1 cellular context compared by ENCODE assay signal in the genomic region with DNA sequence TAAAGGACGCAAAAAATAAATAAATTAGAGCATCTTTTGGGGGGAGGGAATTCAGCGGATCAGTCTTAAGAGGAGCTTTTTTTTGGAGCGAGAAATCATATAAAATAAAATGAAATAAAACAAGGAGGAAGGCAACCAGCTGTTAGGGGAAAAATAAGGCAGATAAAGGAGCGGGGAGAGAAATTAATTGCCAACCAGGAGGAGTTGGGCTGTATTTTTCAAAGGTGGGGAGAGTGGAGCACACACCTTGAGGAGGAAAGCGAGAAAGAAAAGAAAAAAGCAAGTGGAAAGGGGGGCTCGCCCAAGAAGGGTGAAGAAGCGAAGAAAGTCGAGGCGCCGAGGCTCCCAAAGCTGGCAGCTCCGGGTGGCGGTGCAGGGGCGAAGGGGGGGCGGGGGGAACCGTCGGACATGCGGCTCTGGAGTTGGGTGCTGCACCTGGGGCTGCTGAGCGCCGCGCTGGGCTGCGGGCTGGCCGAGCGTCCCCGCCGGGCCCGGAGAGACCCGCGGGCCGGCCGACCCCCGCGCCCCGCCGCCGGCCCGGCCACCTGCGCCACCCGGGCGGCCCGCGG.
TF ChIP-seq lines count a peak whose summit lies in the region.

A gene with protein sequence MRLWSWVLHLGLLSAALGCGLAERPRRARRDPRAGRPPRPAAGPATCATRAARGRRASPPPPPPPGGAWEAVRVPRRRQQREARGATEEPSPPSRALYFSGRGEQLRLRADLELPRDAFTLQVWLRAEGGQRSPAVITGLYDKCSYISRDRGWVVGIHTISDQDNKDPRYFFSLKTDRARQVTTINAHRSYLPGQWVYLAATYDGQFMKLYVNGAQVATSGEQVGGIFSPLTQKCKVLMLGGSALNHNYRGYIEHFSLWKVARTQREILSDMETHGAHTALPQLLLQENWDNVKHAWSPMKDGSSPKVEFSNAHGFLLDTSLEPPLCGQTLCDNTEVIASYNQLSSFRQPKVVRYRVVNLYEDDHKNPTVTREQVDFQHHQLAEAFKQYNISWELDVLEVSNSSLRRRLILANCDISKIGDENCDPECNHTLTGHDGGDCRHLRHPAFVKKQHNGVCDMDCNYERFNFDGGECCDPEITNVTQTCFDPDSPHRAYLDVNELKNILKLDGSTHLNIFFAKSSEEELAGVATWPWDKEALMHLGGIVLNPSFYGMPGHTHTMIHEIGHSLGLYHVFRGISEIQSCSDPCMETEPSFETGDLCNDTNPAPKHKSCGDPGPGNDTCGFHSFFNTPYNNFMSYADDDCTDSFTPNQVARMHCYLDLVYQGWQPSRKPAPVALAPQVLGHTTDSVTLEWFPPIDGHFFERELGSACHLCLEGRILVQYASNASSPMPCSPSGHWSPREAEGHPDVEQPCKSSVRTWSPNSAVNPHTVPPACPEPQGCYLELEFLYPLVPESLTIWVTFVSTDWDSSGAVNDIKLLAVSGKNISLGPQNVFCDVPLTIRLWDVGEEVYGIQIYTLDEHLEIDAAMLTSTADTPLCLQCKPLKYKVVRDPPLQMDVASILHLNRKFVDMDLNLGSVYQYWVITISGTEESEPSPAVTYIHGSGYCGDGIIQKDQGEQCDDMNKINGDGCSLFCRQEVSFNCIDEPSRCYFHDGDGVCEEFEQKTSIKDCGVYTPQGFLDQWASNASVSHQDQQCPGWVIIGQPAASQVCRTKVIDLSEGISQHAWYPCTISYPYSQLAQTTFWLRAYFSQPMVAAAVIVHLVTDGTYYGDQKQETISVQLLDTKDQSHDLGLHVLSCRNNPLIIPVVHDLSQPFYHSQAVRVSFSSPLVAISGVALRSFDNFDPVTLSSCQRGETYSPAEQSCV (N-terminal part only) (plus strand): TSS at position 27 of the 569 bp plus-strand sequence. CDS start 382 bp downstream, at position 409.

TF ChIP-seq in HepG2, 621 proteins besides CTCF, POLR2A, EP300 and RAD21 (continued from another document):
- TF ChIP-seq, protein P1, sequence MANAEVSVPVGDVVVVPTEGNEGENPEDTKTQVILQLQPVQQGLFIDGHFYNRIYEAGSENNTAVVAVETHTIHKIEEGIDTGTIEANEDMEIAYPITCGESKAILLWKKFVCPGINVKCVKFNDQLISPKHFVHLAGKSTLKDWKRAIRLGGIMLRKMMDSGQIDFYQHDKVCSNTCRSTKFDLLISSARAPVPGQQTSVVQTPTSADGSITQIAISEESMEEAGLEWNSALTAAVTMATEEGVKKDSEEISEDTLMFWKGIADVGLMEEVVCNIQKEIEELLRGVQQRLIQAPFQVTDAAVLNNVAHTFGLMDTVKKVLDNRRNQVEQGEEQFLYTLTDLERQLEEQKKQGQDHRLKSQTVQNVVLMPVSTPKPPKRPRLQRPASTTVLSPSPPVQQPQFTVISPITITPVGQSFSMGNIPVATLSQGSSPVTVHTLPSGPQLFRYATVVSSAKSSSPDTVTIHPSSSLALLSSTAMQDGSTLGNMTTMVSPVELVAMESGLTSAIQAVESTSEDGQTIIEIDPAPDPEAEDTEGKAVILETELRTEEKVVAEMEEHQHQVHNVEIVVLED (CRISPR knock-in tag; IDR thresholded peaks at IDR 0.05; ENCODE audit: borderline replicate concordance) = no peak
- TF ChIP-seq, protein P2, sequence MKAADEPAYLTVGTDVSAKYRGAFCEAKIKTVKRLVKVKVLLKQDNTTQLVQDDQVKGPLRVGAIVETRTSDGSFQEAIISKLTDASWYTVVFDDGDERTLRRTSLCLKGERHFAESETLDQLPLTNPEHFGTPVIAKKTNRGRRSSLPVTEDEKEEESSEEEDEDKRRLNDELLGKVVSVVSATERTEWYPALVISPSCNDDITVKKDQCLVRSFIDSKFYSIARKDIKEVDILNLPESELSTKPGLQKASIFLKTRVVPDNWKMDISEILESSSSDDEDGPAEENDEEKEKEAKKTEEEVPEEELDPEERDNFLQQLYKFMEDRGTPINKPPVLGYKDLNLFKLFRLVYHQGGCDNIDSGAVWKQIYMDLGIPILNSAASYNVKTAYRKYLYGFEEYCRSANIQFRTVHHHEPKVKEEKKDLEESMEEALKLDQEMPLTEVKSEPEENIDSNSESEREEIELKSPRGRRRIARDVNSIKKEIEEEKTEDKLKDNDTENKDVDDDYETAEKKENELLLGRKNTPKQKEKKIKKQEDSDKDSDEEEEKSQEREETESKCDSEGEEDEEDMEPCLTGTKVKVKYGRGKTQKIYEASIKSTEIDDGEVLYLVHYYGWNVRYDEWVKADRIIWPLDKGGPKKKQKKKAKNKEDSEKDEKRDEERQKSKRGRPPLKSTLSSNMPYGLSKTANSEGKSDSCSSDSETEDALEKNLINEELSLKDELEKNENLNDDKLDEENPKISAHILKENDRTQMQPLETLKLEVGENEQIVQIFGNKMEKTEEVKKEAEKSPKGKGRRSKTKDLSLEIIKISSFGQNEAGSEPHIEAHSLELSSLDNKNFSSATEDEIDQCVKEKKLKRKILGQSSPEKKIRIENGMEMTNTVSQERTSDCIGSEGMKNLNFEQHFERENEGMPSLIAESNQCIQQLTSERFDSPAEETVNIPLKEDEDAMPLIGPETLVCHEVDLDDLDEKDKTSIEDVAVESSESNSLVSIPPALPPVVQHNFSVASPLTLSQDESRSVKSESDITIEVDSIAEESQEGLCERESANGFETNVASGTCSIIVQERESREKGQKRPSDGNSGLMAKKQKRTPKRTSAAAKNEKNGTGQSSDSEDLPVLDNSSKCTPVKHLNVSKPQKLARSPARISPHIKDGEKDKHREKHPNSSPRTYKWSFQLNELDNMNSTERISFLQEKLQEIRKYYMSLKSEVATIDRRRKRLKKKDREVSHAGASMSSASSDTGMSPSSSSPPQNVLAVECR (CRISPR knock-in tag; IDR thresholded peaks at IDR 0.05; ENCODE audit: borderline replicate concordance) = no peak
- no peak for TF ChIP-seq ZNF839 (CRISPR knock-in tag; IDR thresholded peaks at IDR 0.05; ENCODE audit: borderline replicate concordance)
- no peak for TF ChIP-seq SCMH1 (CRISPR knock-in tag; IDR thresholded peaks at IDR 0.05; ENCODE audit: borderline replicate concordance)
- TF ChIP-seq, protein P3, sequence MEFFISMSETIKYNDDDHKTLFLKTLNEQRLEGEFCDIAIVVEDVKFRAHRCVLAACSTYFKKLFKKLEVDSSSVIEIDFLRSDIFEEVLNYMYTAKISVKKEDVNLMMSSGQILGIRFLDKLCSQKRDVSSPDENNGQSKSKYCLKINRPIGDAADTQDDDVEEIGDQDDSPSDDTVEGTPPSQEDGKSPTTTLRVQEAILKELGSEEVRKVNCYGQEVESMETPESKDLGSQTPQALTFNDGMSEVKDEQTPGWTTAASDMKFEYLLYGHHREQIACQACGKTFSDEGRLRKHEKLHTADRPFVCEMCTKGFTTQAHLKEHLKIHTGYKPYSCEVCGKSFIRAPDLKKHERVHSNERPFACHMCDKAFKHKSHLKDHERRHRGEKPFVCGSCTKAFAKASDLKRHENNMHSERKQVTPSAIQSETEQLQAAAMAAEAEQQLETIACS (CRISPR knock-in tag; IDR thresholded peaks at IDR 0.05) = no peak
- TF ChIP-seq RFX5 (IDR thresholded peaks at IDR 0.05; ENCODE audit: low read depth, low read length) = no peak
- TF ChIP-seq ZNF253 (CRISPR knock-in tag; IDR thresholded peaks at IDR 0.05; ENCODE audit: borderline replicate concordance) = no peak
- TF ChIP-seq ZBTB20 (CRISPR knock-in tag; IDR thresholded peaks at IDR 0.05; ENCODE audit: borderline replicate concordance, low read depth) = no peak
- TF ChIP-seq SIX1 (CRISPR knock-in tag; IDR thresholded peaks at IDR 0.05; ENCODE audit: borderline replicate concordance) = no peak
- TF ChIP-seq, protein P4, sequence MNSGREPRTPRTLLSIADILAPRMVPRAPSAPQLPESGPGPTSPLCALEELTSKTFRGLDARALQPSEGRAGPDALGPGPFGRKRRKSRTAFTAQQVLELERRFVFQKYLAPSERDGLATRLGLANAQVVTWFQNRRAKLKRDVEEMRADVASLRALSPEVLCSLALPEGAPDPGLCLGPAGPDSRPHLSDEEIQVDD (CRISPR knock-in tag; IDR thresholded peaks at IDR 0.05; ENCODE audit: borderline replicate concordance) = no peak
- no peak for TF ChIP-seq GTF3A (CRISPR knock-in tag; conservative IDR thresholded peaks at IDR 0.05)
- TF ChIP-seq IKZF4 (CRISPR knock-in tag; IDR thresholded peaks at IDR 0.05; ENCODE audit: borderline replicate concordance, low read depth, not compliant biosample characterization) = no peak
- TF ChIP-seq MXI1 (IDR thresholded peaks at IDR 0.05; ENCODE audit: borderline replicate concordance, low read depth, low read length) = no peak
- TF ChIP-seq SMYD3 (CRISPR knock-in tag; IDR thresholded peaks at IDR 0.05) = no peak
- TF ChIP-seq GATA4 (IDR thresholded peaks at IDR 0.05; ENCODE audit: borderline replicate concordance, low read depth) = no peak
